ENCODE assay signal across 29 cellular contexts in the genomic region with DNA sequence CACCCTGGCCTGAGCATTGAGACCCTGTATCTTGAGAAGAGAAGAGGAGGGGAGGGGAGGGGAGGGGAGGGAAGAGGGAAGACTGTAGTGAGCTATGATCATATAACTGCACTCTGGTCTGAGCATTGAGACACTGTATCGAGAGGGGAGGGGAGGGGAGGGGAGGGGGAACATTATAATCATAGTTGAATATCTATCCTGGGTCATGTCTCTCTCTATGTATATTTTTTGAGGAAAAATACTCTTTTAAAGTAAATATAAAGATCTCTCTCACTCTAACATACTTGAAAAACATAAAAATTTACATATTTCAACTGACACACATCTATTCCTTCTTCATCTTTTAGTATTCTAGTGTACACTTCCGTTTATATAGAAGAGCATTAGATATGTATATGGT.
"Had no signal": no experiment of that assay in that cellular context is flagged by ENCODE, and none has a peak within 500 bp of the region (broad histone marks: within the 10 kb centered on the region; RNA-seq: fewer than 3 reads in every experiment).

No MANE protein-coding gene starts in this region.

- H3K9me3 ChIP-seq: colonic mucosa, gastrocnemius medialis had no signal

- ATAC-seq: effector memory CD8-positive, alpha-beta T cell; esophagus mucosa; foreskin keratinocyte; gastrocnemius medialis; gastroesophageal sphincter; heart left ventricle; heart right ventricle had no signal

- H3K27ac ChIP-seq: colonic mucosa, coronary artery, dorsolateral prefrontal cortex, epithelial cell of prostate, esophagus muscularis mucosa, esophagus squamous epithelium, foreskin keratinocyte, gastrocnemius medialis, gastroesophageal sphincter, heart left ventricle, heart right ventricle had no signal

- FAIRE-seq: colon, endometrium, endothelial cell of umbilical vein, frontal cortex had no signal

- H3K4me3 Mint-ChIP-seq: dendritic cell treated with granulocyte-macrophage colony-stimulating factor and Interleukin-4, amounts not matched to agents 40 ng/mL and 50 ng/mL, for 4 days; effector memory CD8-positive, alpha-beta T cell; endodermal cell had no signal

- H3K27ac Mint-ChIP-seq: dendritic cell treated with granulocyte-macrophage colony-stimulating factor and Interleukin-4, amounts not matched to agents 40 ng/mL and 50 ng/mL, for 4 days; effector memory CD8-positive, alpha-beta T cell; endodermal cell had no signal

- H3K4me1 Mint-ChIP-seq: endodermal cell had no signal

- DNase-seq: colonic mucosa; cortex of kidney; dermis blood vessel endothelial cell; dorsolateral prefrontal cortex; effector CD4-positive, alpha-beta T cell; effector CD8-positive, alpha-beta T cell; effector memory CD4-positive, alpha-beta T cell; effector memory CD8-positive, alpha-beta T cell; endodermal cell; erythroblast; esophagus squamous epithelium; foreskin fibroblast; foreskin keratinocyte; foreskin melanocyte; gastrocnemius medialis; glutamatergic neuron; head of caudate nucleus; heart left ventricle; heart right ventricle had no signal

- H3K9me3 Mint-ChIP-seq: effector memory CD8-positive, alpha-beta T cell had no signal

- H3K4me1 ChIP-seq: colonic mucosa, esophagus muscularis mucosa, gastrocnemius medialis, gastroesophageal sphincter, heart left ventricle, heart right ventricle had no signal

- H3K4me3 ChIP-seq: colonic mucosa, coronary artery, dorsolateral prefrontal cortex, esophagus muscularis mucosa, esophagus squamous epithelium, gastrocnemius medialis, gastroesophageal sphincter, heart left ventricle, heart right ventricle had no signal

- H3K36me3 ChIP-seq: colonic mucosa, esophagus muscularis mucosa, esophagus squamous epithelium, gastrocnemius medialis, heart left ventricle, heart right ventricle had no signal

- H3K27me3 Mint-ChIP-seq: dendritic cell treated with granulocyte-macrophage colony-stimulating factor and Interleukin-4, amounts not matched to agents 40 ng/mL and 50 ng/mL, for 4 days; effector memory CD8-positive, alpha-beta T cell had no signal

- H3K27me3 ChIP-seq: colonic mucosa, dorsolateral prefrontal cortex, esophagus muscularis mucosa, esophagus squamous epithelium, foreskin keratinocyte, gastrocnemius medialis, gastroesophageal sphincter, heart left ventricle, heart right ventricle had no signal
